11 cellular contexts compared by ENCODE assay signal in genomic region chr3:105772635-105773034, GRCh38.
"Had no signal": no experiment of that assay in that cellular context is flagged by ENCODE, and none has a peak within 500 bp of the region (broad histone marks: within the 10 kb centered on the region; RNA-seq: fewer than 3 reads in every experiment).

No MANE protein-coding gene starts in this region.

- DNase-seq: activated CD4-positive, CD25-positive, alpha-beta regulatory T cell; activated CD8-positive, alpha-beta memory T cell treated with anti-CD3 and anti-CD28 coated beads, Interleukin-2, amount 50 U/mL, for 48 hours; activated naive CD4-positive, alpha-beta T cell treated with anti-CD3 and anti-CD28 coated beads, Interleukin-2, amount 50 U/mL, for 16 hours; aorta; dorsolateral prefrontal cortex; foreskin keratinocyte; stimulated activated CD4-positive, alpha-beta T cell treated with anti-CD3 and anti-CD28 coated beads, Interleukin-2, amount 100 ng/mL, for 24 hours; stimulated activated naive CD4-positive, alpha-beta T cell; upper lobe of left lung had no signal

- H3K27ac ChIP-seq: breast epithelium, dorsolateral prefrontal cortex, foreskin keratinocyte, upper lobe of left lung had no signal

- H3K4me3 ChIP-seq: breast epithelium, dorsolateral prefrontal cortex, upper lobe of left lung had no signal

- H3K9me3 ChIP-seq: breast epithelium, upper lobe of left lung had no signal

- H3K27me3 ChIP-seq: breast epithelium, dorsolateral prefrontal cortex, foreskin keratinocyte, upper lobe of left lung had no signal

- H3K36me3 ChIP-seq: breast epithelium, upper lobe of left lung had no signal

- ATAC-seq: foreskin keratinocyte, sciatic nerve had no signal
